25 cellular contexts compared by ENCODE assay signal in genomic region chr17:78692460-78693010, GRCh38.
DNase-seq lines count a peak whose midpoint lies in the region; ATAC-seq, FAIRE-seq and TF ChIP-seq lines count a peak whose summit lies in the region.
"Had no signal": no experiment of that assay in that cellular context is flagged by ENCODE, and none has a peak within 500 bp of the region (broad histone marks: within the 10 kb centered on the region; RNA-seq: fewer than 3 reads in every experiment).

No MANE protein-coding gene starts in this region.

- intact Hi-C loops in dorsolateral prefrontal cortex (cut with DNase I) (no loop called here), right cardiac atrium (cut with DNase I) (no loop called here)

- no peaks in the 10 kb centered on the region for H3K4me1 ChIP-seq in right cardiac atrium (ENCODE audit: control insufficient read depth, insufficient read depth, low read length)
- H3K4me1 ChIP-seq: ascending aorta, upper lobe of right lung had no signal

- H3K27ac Mint-ChIP-seq in activated T-cell treated with anti-CD3 and anti-CD28 coated beads, Interleukin-2, amount 50 U/mL, for 24 hours, result peak overlapping the region; percentile 37
- no peak overlapping the region for H3K27ac Mint-ChIP-seq in activated T-cell treated with anti-CD3 and anti-CD28 coated beads, Interleukin-2, amount 50 U/mL, for 72 hours
- peak overlapping the region; percentile 83 for H3K27ac Mint-ChIP-seq in stimulated activated effector memory CD8-positive, alpha-beta T cell treated with anti-CD3 and anti-CD28 coated beads, Interleukin-12 subunit alpha, Interleukin-12 subunit beta, amount 100 ng/mL, for 72 hours

- peaks cover 97% of the 10 kb centered on the region for H3K36me3 Mint-ChIP-seq in activated T-cell treated with anti-CD3 and anti-CD28 coated beads, Interleukin-2, amount 50 U/mL, for 24 hours (ENCODE audit: low read depth)
- peaks cover 16 to 41% of the 10 kb centered on the region in 2 donors for H3K36me3 Mint-ChIP-seq in activated T-cell treated with anti-CD3 and anti-CD28 coated beads, Interleukin-2, amount 50 U/mL, for 72 hours (ENCODE audit: insufficient read depth in 2 of 2)
- peaks cover 100% of the 10 kb centered on the region for H3K36me3 Mint-ChIP-seq in stimulated activated effector memory CD8-positive, alpha-beta T cell treated with anti-CD3 and anti-CD28 coated beads, Interleukin-12 subunit alpha, Interleukin-12 subunit beta, amount 100 ng/mL, for 72 hours

- H3K27me3 ChIP-seq in dorsolateral prefrontal cortex (no peaks in the 10 kb centered on the region), right cardiac atrium (ENCODE audit: control insufficient read depth, insufficient read depth) (no peaks in the 10 kb centered on the region)
- H3K27me3 ChIP-seq: ascending aorta, esophagus muscularis mucosa, spleen, upper lobe of right lung had no signal

- H3K9me3 ChIP-seq in right cardiac atrium (ENCODE audit: control insufficient read depth, low read length), result no peaks in the 10 kb centered on the region
- H3K9me3 ChIP-seq: ascending aorta, esophagus muscularis mucosa, spleen, upper lobe of right lung had no signal

- H3K4me3 ChIP-seq in dorsolateral prefrontal cortex, result peak overlapping the region in 1 of 59 donors; percentile 12
- no peak overlapping the region for H3K4me3 ChIP-seq in right cardiac atrium (ENCODE audit: low read length)
- H3K4me3 ChIP-seq: ascending aorta, esophagus muscularis mucosa, GM23248, spleen, upper lobe of right lung had no signal

- no peak for ATAC-seq in activated T-cell treated with anti-CD3 and anti-CD28 coated beads, Interleukin-2, amount 50 U/mL, for 72 hours (replicated peaks in 1 of 2)
- ATAC-seq in stimulated activated effector memory CD8-positive, alpha-beta T cell treated with anti-CD3 and anti-CD28 coated beads, Interleukin-12 subunit alpha, Interleukin-12 subunit beta, amount 100 ng/mL, for 72 hours, result no peak
- ATAC-seq in GM19463 (IDR thresholded peaks at IDR 0.05; ENCODE audit: unreplicated experiment), result no peak
- ATAC-seq in right cardiac atrium, result no peak

- TF ChIP-seq POLR2A in GM12891 (IDR thresholded peaks at IDR 0.05; ENCODE audit: low read depth, low read length), result 0 out of 2 replicates have a peak, but pooled peaks have one; percentile 44

- FAIRE-seq in GM12891 (lab: Jason Lieb, UNC), result no peak
- FAIRE-seq: frontal cortex had no signal

- H3K4me1 Mint-ChIP-seq in activated T-cell treated with anti-CD3 and anti-CD28 coated beads, Interleukin-2, amount 50 U/mL, for 24 hours (ENCODE audit: low read depth), result peaks cover 6% of the 10 kb centered on the region
- peaks cover 11% of the 10 kb centered on the region for H3K4me1 Mint-ChIP-seq in activated T-cell treated with anti-CD3 and anti-CD28 coated beads, Interleukin-2, amount 50 U/mL, for 72 hours (ENCODE audit: low read depth)
- peaks cover 47% of the 10 kb centered on the region for H3K4me1 Mint-ChIP-seq in stimulated activated effector memory CD8-positive, alpha-beta T cell treated with anti-CD3 and anti-CD28 coated beads, Interleukin-12 subunit alpha, Interleukin-12 subunit beta, amount 100 ng/mL, for 72 hours

- TF ChIP-seq CTCF in dorsolateral prefrontal cortex (IDR thresholded peaks at IDR 0.05 in 54 of 56, conservative IDR thresholded peaks at IDR 0.05 in 2 of 56; ENCODE audit: low read depth in 1 of 56, partially characterized antibody in 56 of 56), result no peak

- H3K27me3 Mint-ChIP-seq in activated T-cell treated with anti-CD3 and anti-CD28 coated beads, Interleukin-2, amount 50 U/mL, for 24 hours, result no peaks in the 10 kb centered on the region
- no peaks in the 10 kb centered on the region for H3K27me3 Mint-ChIP-seq in activated T-cell treated with anti-CD3 and anti-CD28 coated beads, Interleukin-2, amount 50 U/mL, for 72 hours (ENCODE audit: low read depth)

- 93% methylated on average over 15 of the region's 15 CpGs for WGBS in right cardiac atrium

- no peaks in the 10 kb centered on the region for H3K9me3 Mint-ChIP-seq in activated T-cell treated with anti-CD3 and anti-CD28 coated beads, Interleukin-2, amount 50 U/mL, for 24 hours
- no peaks in the 10 kb centered on the region for H3K9me3 Mint-ChIP-seq in activated T-cell treated with anti-CD3 and anti-CD28 coated beads, Interleukin-2, amount 50 U/mL, for 72 hours
- no peaks in the 10 kb centered on the region for H3K9me3 Mint-ChIP-seq in stimulated activated effector memory CD8-positive, alpha-beta T cell treated with anti-CD3 and anti-CD28 coated beads, Interleukin-12 subunit alpha, Interleukin-12 subunit beta, amount 100 ng/mL, for 72 hours

- DNase-seq in activated T-cell treated with anti-CD3 and anti-CD28 coated beads, Interleukin-2, amount 50 U/mL, for 24 hours, result no peak
- DNase-seq in activated T-cell treated with anti-CD3 and anti-CD28 coated beads, Interleukin-2, amount 50 U/mL, for 72 hours, result no peak
- DNase-seq in GM12891 (ENCODE audit: insufficient read length, low spot score), result no peak
- no peak for DNase-seq in dorsolateral prefrontal cortex
- DNase-seq in stimulated activated effector memory CD8-positive, alpha-beta T cell treated with anti-CD3 and anti-CD28 coated beads, Interleukin-12 subunit alpha, Interleukin-12 subunit beta, amount 100 ng/mL, for 72 hours (ENCODE audit: low spot score in 2 of 2), result no peak
- DNase-seq in right cardiac atrium, result no peak
- DNase-seq in KG1 (lab: John Stamatoyannopoulos, UW), result no peak
- DNase-seq: activated CD4-positive, CD25-positive, alpha-beta regulatory T cell treated with anti-CD3 and anti-CD28 coated beads, Interleukin-2, amount 50 U/mL, for 72 hours; activated effector memory CD4-positive, alpha-beta T cell treated with Interleukin-2 at 50 U/mL for 16 hours; Calu3; cerebellar nuclear complex; effector CD4-positive, alpha-beta T cell; GM23248; NCI-H1092 treated with DMSO at 0.1 percent for 48 hours; NCI-H2029 treated with DMSO at 0.1 percent for 48 hours; NCI-H345; NCI-H82; OCI-M1; spleen; stimulated activated CD4-positive, alpha-beta T cell treated with anti-CD3 and anti-CD28 coated beads, Interleukin-4, amount 100 ng/mL, for 24 hours; upper lobe of right lung had no signal

- H3K4me3 Mint-ChIP-seq in activated T-cell treated with anti-CD3 and anti-CD28 coated beads, Interleukin-2, amount 50 U/mL, for 24 hours, result no peak overlapping the region
- no peak overlapping the region for H3K4me3 Mint-ChIP-seq in activated T-cell treated with anti-CD3 and anti-CD28 coated beads, Interleukin-2, amount 50 U/mL, for 72 hours
- H3K4me3 Mint-ChIP-seq in stimulated activated effector memory CD8-positive, alpha-beta T cell treated with anti-CD3 and anti-CD28 coated beads, Interleukin-12 subunit alpha, Interleukin-12 subunit beta, amount 100 ng/mL, for 72 hours, result no peak overlapping the region

- H3K27ac ChIP-seq in dorsolateral prefrontal cortex (peak overlapping the region in 50 of 59 donors; percentile 15 to 84 (median 54)), right cardiac atrium (ENCODE audit: low read length) (no peak overlapping the region)
- H3K27ac ChIP-seq: ascending aorta, esophagus muscularis mucosa, GM23248, spleen, upper lobe of right lung had no signal

TF ChIP-seq in GM12891, 5 proteins besides CTCF, POLR2A, EP300 and RAD21:
- TF ChIP-seq SPI1 (IDR thresholded peaks at IDR 0.05; ENCODE audit: low read depth, low read length) (no peak), POLR2AphosphoS5 (IDR thresholded peaks at IDR 0.05; ENCODE audit: low read depth, low read length) (no peak), TAF1 (IDR thresholded peaks at IDR 0.05; ENCODE audit: low read depth, low read length) (no peak), POU2F2 (IDR thresholded peaks at IDR 0.05; ENCODE audit: low read depth, low read length) (no peak), PAX5 (IDR thresholded peaks at IDR 0.05; ENCODE audit: insufficient read depth, low read length, severe bottlenecking) (no peak)
